ENCODE assay signal across 29 cellular contexts in the genomic region with DNA sequence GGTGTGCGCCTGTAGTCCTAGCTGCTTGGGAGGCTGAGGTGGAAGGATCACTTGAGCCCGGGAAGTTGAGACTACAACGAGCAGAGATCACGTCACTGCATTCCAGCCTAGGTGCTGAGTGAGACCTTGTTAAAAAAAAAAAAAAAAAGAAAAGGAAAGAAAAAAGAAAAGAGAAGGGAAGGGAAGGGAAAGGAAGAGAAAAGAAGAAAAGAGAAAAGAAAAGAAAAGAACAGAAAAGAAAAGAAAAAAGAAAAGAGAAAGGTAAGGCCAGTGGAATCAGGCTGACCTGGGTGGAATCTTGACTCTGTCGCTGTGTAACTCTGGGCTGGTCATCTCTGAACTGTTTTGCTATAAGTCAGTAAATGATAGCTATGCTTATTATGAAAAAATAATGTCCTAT.
"Had no signal": no experiment of that assay in that cellular context is flagged by ENCODE, and none has a peak within 500 bp of the region (broad histone marks: within the 10 kb centered on the region; RNA-seq: fewer than 3 reads in every experiment).

No MANE protein-coding gene starts in this region.

- H3K27ac ChIP-seq: stomach, suprapubic skin, testis, thoracic aorta, thyroid gland, tibial artery, tibial nerve, transverse colon, upper lobe of left lung, upper lobe of right lung, uterus, vagina had no signal

- DNase-seq: stimulated activated CD4-positive, alpha-beta T cell treated with anti-CD3 and anti-CD28 coated beads, Interleukin-2, amount 100 ng/mL, for 48 hours; stimulated activated CD4-positive, alpha-beta T cell treated with anti-CD3 and anti-CD28 coated beads, Interleukin-4, amount 100 ng/mL, for 1 hour; stimulated activated CD4-positive, alpha-beta T cell treated with anti-CD3 and anti-CD28 coated beads, Interleukin-4, amount 100 ng/mL, for 24 hours; stimulated activated CD4-positive, alpha-beta T cell treated with anti-CD3 and anti-CD28 coated beads, Interleukin-4, amount 100 ng/mL, for 4 hours; stimulated activated CD8-positive, alpha-beta memory T cell treated with anti-CD3 and anti-CD28 coated beads, Interleukin-4, amount 100 ng/mL, for 48 hours; stimulated activated naive B cell treated with anti-CD40 and anti-IgM and Interleukin-4, amounts not matched to agents 10 μg/mL and 1 μg/mL and 100 μg/mL, for 72 hours; stimulated activated naive CD4-positive, alpha-beta T cell; stimulated activated naive CD4-positive, alpha-beta T cell treated with Interleukin-2 at 50 U/mL for 16 hours; stimulated activated naive CD8-positive, alpha-beta T cell treated with anti-CD3 and anti-CD28 coated beads, Interleukin-15, amount 100 ng/mL, for 72 hours; stimulated activated naive CD8-positive, alpha-beta T cell treated with anti-CD3 and anti-CD28 coated beads, Interleukin-15, Interleukin-2, amounts not matched to agents 100 U/mL and 50 U/mL, for 24 hours; stomach; substantia nigra; testis; thyroid gland; tibial artery; transverse colon; trophoblast cell; upper lobe of left lung; upper lobe of right lung; uterus had no signal

- H3K4me1 ChIP-seq: testis, thyroid gland, tibial artery, upper lobe of right lung, uterus, vagina had no signal

- H3K9me3 Mint-ChIP-seq: stimulated activated effector memory CD8-positive, alpha-beta T cell treated with anti-CD3 and anti-CD28 coated beads, Interleukin-12 subunit alpha, Interleukin-12 subunit beta, amount 100 ng/mL, for 72 hours; stimulated activated memory B cell treated with anti-CD40 and anti-IgM and Interleukin-4, amounts not matched to agents 10 μg/mL and 1 μg/mL and 100 μg/mL, for 72 hours; stimulated activated naive B cell treated with anti-CD40 and anti-IgM and Interleukin-4, amounts not matched to agents 10 μg/mL and 1 μg/mL and 100 μg/mL, for 72 hours; stimulated activated naive CD8-positive, alpha-beta T cell treated with anti-CD3 and anti-CD28 coated beads, Interleukin-15, amount 100 ng/mL, for 72 hours; stimulated activated naive CD8-positive, alpha-beta T cell treated with anti-CD3 and anti-CD28 coated beads, Interleukin-15, Interleukin-2, amounts not matched to agents 100 ng/mL and 50 ng/mL, for 24 hours; type B pancreatic cell had no signal

- FAIRE-seq: urothelium cell line had no signal

- H3K36me3 ChIP-seq: stomach, suprapubic skin, thoracic aorta, thyroid gland, tibial artery, tibial nerve, transverse colon, upper lobe of left lung, upper lobe of right lung, uterus, vagina had no signal

- H3K4me3 ChIP-seq: stomach, suprapubic skin, testis, thoracic aorta, thyroid gland, tibial artery, tibial nerve, transverse colon, upper lobe of left lung, upper lobe of right lung, uterus, vagina had no signal

- H3K27me3 ChIP-seq: testis, thyroid gland, upper lobe of left lung, upper lobe of right lung, uterus, vagina had no signal

- H3K27ac Mint-ChIP-seq: stimulated activated effector memory CD8-positive, alpha-beta T cell treated with anti-CD3 and anti-CD28 coated beads, Interleukin-12 subunit alpha, Interleukin-12 subunit beta, amount 100 ng/mL, for 72 hours; stimulated activated memory B cell treated with anti-CD40 and anti-IgM and Interleukin-4, amounts not matched to agents 10 μg/mL and 1 μg/mL and 100 μg/mL, for 72 hours; stimulated activated naive B cell treated with anti-CD40 and anti-IgM and Interleukin-4, amounts not matched to agents 10 μg/mL and 1 μg/mL and 100 μg/mL, for 72 hours; stimulated activated naive CD8-positive, alpha-beta T cell treated with anti-CD3 and anti-CD28 coated beads, Interleukin-15, Interleukin-2, amounts not matched to agents 100 ng/mL and 50 ng/mL, for 24 hours; type B pancreatic cell had no signal

- ATAC-seq: stimulated activated effector memory CD8-positive, alpha-beta T cell treated with anti-CD3 and anti-CD28 coated beads, Interleukin-12 subunit alpha, Interleukin-12 subunit beta, amount 100 ng/mL, for 72 hours; stimulated activated memory B cell treated with anti-CD40 and anti-IgM and Interleukin-4, amounts not matched to agents 10 μg/mL and 1 μg/mL and 100 μg/mL, for 72 hours; stimulated activated naive B cell treated with anti-CD40 and anti-IgM and Interleukin-4, amounts not matched to agents 10 μg/mL and 1 μg/mL and 100 μg/mL, for 72 hours; stimulated activated naive CD8-positive, alpha-beta T cell treated with anti-CD3 and anti-CD28 coated beads, Interleukin-15, amount 100 ng/mL, for 72 hours; stimulated activated naive CD8-positive, alpha-beta T cell treated with anti-CD3 and anti-CD28 coated beads, Interleukin-15, Interleukin-2, amounts not matched to agents 100 U/mL and 50 U/mL, for 24 hours; upper lobe of right lung had no signal

- H3K4me3 Mint-ChIP-seq: stimulated activated effector memory CD8-positive, alpha-beta T cell treated with anti-CD3 and anti-CD28 coated beads, Interleukin-12 subunit alpha, Interleukin-12 subunit beta, amount 100 ng/mL, for 72 hours; stimulated activated memory B cell treated with anti-CD40 and anti-IgM and Interleukin-4, amounts not matched to agents 10 μg/mL and 1 μg/mL and 100 μg/mL, for 72 hours; stimulated activated naive B cell treated with anti-CD40 and anti-IgM and Interleukin-4, amounts not matched to agents 10 μg/mL and 1 μg/mL and 100 μg/mL, for 72 hours; stimulated activated naive CD8-positive, alpha-beta T cell treated with anti-CD3 and anti-CD28 coated beads, Interleukin-15, amount 100 ng/mL, for 72 hours; stimulated activated naive CD8-positive, alpha-beta T cell treated with anti-CD3 and anti-CD28 coated beads, Interleukin-15, Interleukin-2, amounts not matched to agents 100 ng/mL and 50 ng/mL, for 24 hours; type B pancreatic cell had no signal

- H3K9me3 ChIP-seq: stomach, suprapubic skin, testis, thoracic aorta, thyroid gland, tibial artery, tibial nerve, transverse colon, upper lobe of left lung, upper lobe of right lung, uterus, vagina had no signal
